ENCODE assay signal across 7 cellular contexts in the genomic region with DNA sequence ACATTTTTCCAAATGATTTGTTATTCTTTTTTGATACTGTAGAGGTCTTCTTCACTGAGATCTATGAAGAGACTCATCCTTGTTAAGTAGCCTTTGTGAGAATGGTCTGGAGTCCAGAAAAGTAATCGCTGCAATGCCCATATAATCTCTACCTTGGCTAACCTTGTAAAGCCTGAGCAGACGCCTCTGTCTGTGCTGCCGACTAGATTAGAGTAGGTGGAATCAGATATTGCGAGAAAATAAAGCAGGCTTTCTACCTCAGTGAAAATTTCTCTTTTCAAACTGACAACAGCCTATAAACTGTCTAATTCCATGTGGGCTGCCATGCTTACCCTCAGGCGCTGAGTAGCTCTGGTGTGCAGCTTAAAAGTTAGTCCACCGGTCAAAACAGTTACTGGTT.
"Had no signal": no experiment of that assay in that cellular context is flagged by ENCODE, and none has a peak within 500 bp of the region (broad histone marks: within the 10 kb centered on the region; RNA-seq: fewer than 3 reads in every experiment).

No MANE protein-coding gene starts in this region.

- H3K4me3 ChIP-seq: K562 had no signal

- DNase-seq: IMR-90, KBM-7, KG1 had no signal

- H3K27ac ChIP-seq: HL-60 had no signal

- FAIRE-seq: HepG2, HTR-8/SVneo, K562 had no signal
